In the genomic region with DNA sequence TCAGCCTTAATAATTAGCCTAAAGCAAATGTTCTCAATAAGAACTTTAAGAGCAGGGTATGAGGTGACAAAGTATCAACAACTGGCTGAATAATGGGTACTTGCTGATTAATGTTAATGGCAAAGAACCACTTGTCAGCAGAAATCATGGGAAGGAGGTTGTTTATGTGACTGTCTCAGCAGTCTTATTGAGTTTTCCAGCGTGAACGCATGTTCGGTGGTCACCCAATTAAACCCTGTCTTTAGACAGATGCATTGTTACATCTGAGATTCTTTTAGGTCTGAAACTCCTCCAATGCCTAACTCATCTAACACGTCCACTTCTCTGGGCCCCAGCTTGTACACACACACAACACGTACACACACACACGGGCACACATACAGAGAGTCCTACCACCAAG, we compare ENCODE assay signal across 1 cellular context.
TF ChIP-seq lines count a peak whose summit lies in the region.

No MANE protein-coding gene starts in this region.

TF ChIP-seq in HepG2, 621 proteins besides CTCF, POLR2A, EP300 and RAD21:
- TF ChIP-seq XBP1 (CRISPR knock-in tag; IDR thresholded peaks at IDR 0.05), result no peak
- peak; percentile 15 to 40; a peak in 3 of 4 replicates for TF ChIP-seq MAFK (conservative IDR thresholded peaks at IDR 0.05 in 1 of 2, IDR thresholded peaks at IDR 0.05 in 1 of 2; ENCODE audit: low read length in 2 of 2)
- TF ChIP-seq MAFF (IDR thresholded peaks at IDR 0.05; ENCODE audit: low read depth, low read length), result peak; percentile 38; the same call in 1 of the 2 replicates
TF ChIP-seq in HepG2: peak in this region for 2.
